In the genomic region with DNA sequence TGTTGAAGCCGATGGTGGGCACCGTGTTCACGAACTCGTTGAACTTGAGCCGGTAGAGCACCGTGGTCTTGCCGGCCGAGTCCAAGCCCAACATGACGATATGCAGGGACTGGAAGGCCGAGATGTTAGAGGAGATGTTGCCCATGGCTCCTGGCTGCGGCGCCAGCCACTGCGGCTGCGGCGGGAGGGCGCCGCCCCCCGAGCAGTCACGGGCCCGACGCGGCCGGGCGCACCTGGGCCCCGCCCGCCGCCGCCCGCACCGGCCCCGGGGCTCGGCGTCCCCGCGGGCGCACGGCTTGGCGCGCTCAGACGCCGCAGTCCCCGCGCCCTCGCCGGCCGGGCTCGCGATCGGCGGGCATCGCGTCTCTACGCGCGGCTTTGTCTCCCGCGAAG, we compare ENCODE assay signal across 8 cellular contexts. TPM values are rescaled to one million over a fixed set of nuclear protein-coding genes. Genes with fewer than 3 reads are reported as not detected.
DNase-seq lines count a peak whose midpoint lies in the region; ATAC-seq and TF ChIP-seq lines count a peak whose summit lies in the region.

No MANE protein-coding gene starts in this region.

- no peak for TF ChIP-seq CTCF in ascending aorta (IDR thresholded peaks at IDR 0.05)

- intact Hi-C loops in ascending aorta (cut with DNase I), result no loop called here

- no peaks in the 10 kb centered on the region for H3K4me1 ChIP-seq in NT2/D1 (ENCODE audit: insufficient read depth, insufficient read length)
- peaks cover 8 to 9% of the 10 kb centered on the region in 2 donors for H3K4me1 ChIP-seq in ascending aorta

- DNase-seq in stimulated activated CD4-positive, alpha-beta T cell treated with anti-CD3 and anti-CD28 coated beads, Interleukin-15, amount 100 ng/mL, for 24 hours, result peak; percentile 56
- DNase-seq in stimulated activated CD4-positive, alpha-beta T cell treated with anti-CD3 and anti-CD28 coated beads, Interleukin-12 subunit alpha, Interleukin-12 subunit beta, amount 100 ng/mL, for 4 hours, result no peak
- no peak for DNase-seq in NT2/D1 (ENCODE audit: low read depth, low spot score)
- DNase-seq in ascending aorta (ENCODE audit: low spot score in 2 of 2), result no peak
- DNase-seq in stimulated activated CD8-positive, alpha-beta memory T cell treated with anti-CD3 and anti-CD28 coated beads, Interleukin-4, amount 100 ng/mL, for 24 hours (ENCODE audit: low read depth), result peak; percentile 26
- no peak for DNase-seq in T1000 (lab: John Stamatoyannopoulos, UW)

- peak; percentile 35 for ATAC-seq in HG03025 (IDR thresholded peaks at IDR 0.05; ENCODE audit: low FRiP score, unreplicated experiment)

- H3K27me3 ChIP-seq in NT2/D1 (ENCODE audit: insufficient read depth, insufficient read length) (peaks cover 20% of the 10 kb centered on the region), ascending aorta (no peaks in the 10 kb centered on the region)

- H3K9me3 ChIP-seq in NT2/D1 (ENCODE audit: insufficient read depth, low read length) (no peaks in the 10 kb centered on the region), ascending aorta (no peaks in the 10 kb centered on the region)

- H3K36me3 ChIP-seq in NT2/D1 (ENCODE audit: insufficient read depth, insufficient read length, low read length) (peaks cover 42% of the 10 kb centered on the region), ascending aorta (no peaks in the 10 kb centered on the region)

- H3K27ac ChIP-seq in ascending aorta, result peak overlapping the region in 1 of 2 donors; percentile 89

- peak overlapping the region; percentile 100 for H3K9ac ChIP-seq in NT2/D1 (ENCODE audit: insufficient read length, low read depth)

- H3K4me3 ChIP-seq in NT2/D1 (ENCODE audit: insufficient read length, low read depth) (peak overlapping the region; percentile 100), ascending aorta (peak overlapping the region; percentile 73 to 95), iPS-11a (ENCODE audit: low read depth, low read length) (peak overlapping the region; percentile 89)

RNA-seq across cellular contexts. Expression of gene ARL4C, which starts 0.4 kb away (rescaled TPM):
- total RNA-seq in ascending aorta, result 18.8 TPM

Comparison
In these comparisons a context has a peak if more than half of its experiments do, and no peak if none do; other contexts are left out.
1. DNase-seq: peak in stimulated activated CD4-positive, alpha-beta T cell treated with anti-CD3 and anti-CD28 coated beads, Interleukin-15, amount 100 ng/mL, for 24 hours (single experiment) and stimulated activated CD8-positive, alpha-beta memory T cell treated with anti-CD3 and anti-CD28 coated beads, Interleukin-4, amount 100 ng/mL, for 24 hours (single experiment); none in stimulated activated CD4-positive, alpha-beta T cell treated with anti-CD3 and anti-CD28 coated beads, Interleukin-12 subunit alpha, Interleukin-12 subunit beta, amount 100 ng/mL, for 4 hours (single experiment), NT2/D1 (single experiment), ascending aorta (0 of 2) and T1000 (single experiment).
2. Peak in every context shown above with its lines, with median percentiles within 50 percentile points of each other: H3K4me3 ChIP-seq.